In the genomic region with DNA sequence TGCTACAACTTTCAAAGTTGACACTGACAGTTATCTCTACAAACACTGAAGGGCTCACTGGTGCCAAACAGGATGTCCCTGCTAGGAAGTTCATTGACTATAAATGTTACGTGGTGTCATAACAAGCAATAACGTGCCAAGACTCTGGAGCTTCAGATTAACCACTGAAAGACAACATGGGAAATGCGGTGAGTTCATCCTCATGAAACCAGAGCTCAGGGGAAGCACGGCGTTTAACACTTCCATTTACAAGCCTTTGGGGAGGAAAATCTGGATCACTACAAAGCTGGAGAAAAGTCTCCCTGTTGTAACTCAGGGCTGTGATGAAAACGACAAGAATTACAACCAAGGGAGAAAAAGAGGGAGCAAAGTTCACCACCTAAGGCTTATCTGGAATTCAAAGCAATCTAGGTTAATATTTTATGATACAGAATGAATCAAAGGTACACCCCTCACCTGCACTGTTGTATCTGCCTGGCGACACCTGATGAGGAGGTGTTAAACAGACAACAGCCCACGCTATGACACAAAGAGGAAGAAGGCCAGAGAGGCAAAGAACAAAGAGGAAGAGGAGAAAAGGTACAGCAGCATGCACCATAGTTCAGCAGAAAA, we compare ENCODE assay signal across 8 cellular contexts. TPM values are rescaled to one million over a fixed set of nuclear protein-coding genes. Genes with fewer than 3 reads are reported as not detected.
DNase-seq lines count a peak whose midpoint lies in the region; ATAC-seq and TF ChIP-seq lines count a peak whose summit lies in the region.

No MANE protein-coding gene starts in this region.

- DNase-seq in EH (ENCODE audit: low read depth) = peak; percentile 74
- DNase-seq in RPMI7951 (ENCODE audit: low read depth) = peak; percentile 93
- no peak for DNase-seq in left ventricle myocardium inferior
- no peak for DNase-seq in NCI-H526 (lab: John Stamatoyannopoulos, UW)
- no peak for DNase-seq in RWPE1 (ENCODE audit: low spot score)
- DNase-seq in substantia nigra (lab: John Stamatoyannopoulos, UW) = no peak

- POLR2A ChIA-PET in RWPE1 (lab: Yijun Ruan, JAX; ENCODE audit: low non-redundant PET) = no interaction called here

- H3K27me3 ChIP-seq in left ventricle myocardium inferior (ENCODE audit: low read depth) = no peaks in the 10 kb centered on the region

- no peaks in the 10 kb centered on the region for H3K9me3 ChIP-seq in left ventricle myocardium inferior (replicated peaks)

- peak; percentile 21 for ATAC-seq in HG02759 (IDR thresholded peaks at IDR 0.05; ENCODE audit: unreplicated experiment)
- ATAC-seq in HG02571 (IDR thresholded peaks at IDR 0.05; ENCODE audit: unreplicated experiment) = no peak

- TF ChIP-seq CTCF in left ventricle myocardium inferior (IDR thresholded peaks at IDR 0.05; ENCODE audit: borderline replicate concordance) (no peak), RWPE1 (conservative IDR thresholded peaks at IDR 0.05; ENCODE audit: low read depth) (no peak)

- peaks cover 47% of the 10 kb centered on the region for H3K4me1 ChIP-seq in left ventricle myocardium inferior

- intact Hi-C loops in left ventricle myocardium inferior (cut with micrococcal nuclease) = loop anchor here (10.0 kb wide), 1 partner anchor 1106 kb away; no protein-coding TSS in a partner anchor

- H3K4me3 ChIP-seq in left ventricle myocardium inferior = peak overlapping the region; percentile 17

- CTCF ChIA-PET in RWPE1 (lab: Yijun Ruan, JAX) = interaction anchor here (0.5 to 0.6 kb wide), 2 partner anchors 21 to 146 kb away, joined by 3 read pairs; no protein-coding TSS in a partner anchor

- H3K36me3 ChIP-seq in left ventricle myocardium inferior = peaks cover 6% of the 10 kb centered on the region

- peak overlapping the region; percentile 74 for H3K27ac ChIP-seq in left ventricle myocardium inferior (replicated peaks)
- no peak overlapping the region for H3K27ac ChIP-seq in RWPE1
- H3K27ac ChIP-seq in substantia nigra (ENCODE audit: low read depth, low read length, poor library complexity, severe bottlenecking) = no peak overlapping the region

RNA-seq across cellular contexts. Expression of a gene that starts 27.0 kb away (rescaled TPM):
- total RNA-seq in RPMI7951 (2014; rRNA removed; shearing (Covaris generic)) = 25.5 and 29.4 TPM in 2 replicates
- 18.8 TPM for total RNA-seq in left ventricle myocardium inferior

Comparison
In these comparisons a context has a peak if more than half of its experiments do, and no peak if none do; other contexts are left out.
1. DNase-seq: peak in EH (single experiment) and RPMI7951 (single experiment); none in left ventricle myocardium inferior (single experiment), NCI-H526 (0 of 2), RWPE1 (single experiment) and substantia nigra (0 of 49).